8 cellular contexts compared by ENCODE assay signal in genomic region chr1:210234254-210234747, GRCh38. TPM values are rescaled to one million over a fixed set of nuclear protein-coding genes. Genes with fewer than 3 reads are reported as not detected.
DNase-seq lines count a peak whose midpoint lies in the region; ATAC-seq and TF ChIP-seq lines count a peak whose summit lies in the region.

No MANE protein-coding gene starts in this region.

- no peaks in the 10 kb centered on the region for H3K9me3 ChIP-seq in heart left ventricle
- H3K9me3 ChIP-seq in upper lobe of left lung = no peaks in the 10 kb centered on the region

- in situ Hi-C loops in astrocyte of the cerebellum (cut with HindIII; ENCODE audit: low sequenced_read_pairs) = no loop called here

- H3K23ac ChIP-seq in mesendoderm (ENCODE audit: low read length) = no peak overlapping the region

- H3K79me1 ChIP-seq in mesendoderm (ENCODE audit: low read length) = no peaks in the 10 kb centered on the region

- H3K27ac ChIP-seq in heart left ventricle = peak overlapping the region in 10 of 12 donors; percentile 50 to 96 (median 86)
- no peak overlapping the region for H3K27ac ChIP-seq in mesendoderm (ENCODE audit: low read depth, low read length)
- H3K27ac ChIP-seq in upper lobe of left lung = peak overlapping the region; percentile 72 to 85 (median 81)

- H3K79me2 ChIP-seq in mesendoderm (ENCODE audit: control insufficient read depth, insufficient read depth, low read length) = no peaks in the 10 kb centered on the region

- peak overlapping the region; percentile 81 for H3K56ac ChIP-seq in mesendoderm (ENCODE audit: low read length)

- H3K9ac ChIP-seq in mesendoderm (ENCODE audit: low read length) = peak overlapping the region; percentile 38

- H3K4ac ChIP-seq in mesendoderm (ENCODE audit: low read depth, low read length) = no peak overlapping the region

- WGBS in heart left ventricle, 4 donors = 43 to 60% (median 54%) methylated on average over 13 to 15 of the region's 15 CpGs
- WGBS in mesendoderm (ENCODE audit: extremely low coverage, insufficient coverage, low lambda C conversion rate) = no CpG with 5 or more reads among the region's 15 CpGs
- 32 to 38% methylated on average over 8 to 15 of the region's 15 CpGs for WGBS in upper lobe of left lung, 2 donors

- peak overlapping the region in 11 of 12 donors; percentile 57 to 84 (median 69) for H3K4me3 ChIP-seq in heart left ventricle
- peak overlapping the region; percentile 75 for H3K4me3 ChIP-seq in astrocyte of the cerebellum (ENCODE audit: low read depth, low read length)
- H3K4me3 ChIP-seq in mesendoderm (ENCODE audit: low read length) = no peak overlapping the region
- H3K4me3 ChIP-seq in upper lobe of left lung = peak overlapping the region; percentile 49 to 70 (median 60)

- no peak overlapping the region for H4K8ac ChIP-seq in mesendoderm (ENCODE audit: low read depth, low read length)

- H3K4me1 ChIP-seq in heart left ventricle (peaks cover 0 to 50% (median 21%) of the 10 kb centered on the region in 12 donors), mesendoderm (ENCODE audit: control insufficient read depth, low read depth, low read length) (peaks cover 3% of the 10 kb centered on the region), upper lobe of left lung (peaks cover 17 to 36% (median 29%) of the 10 kb centered on the region in 4 donors)

- peaks cover 0 to 48% (median 0%) of the 10 kb centered on the region in 9 donors for H3K27me3 ChIP-seq in heart left ventricle
- H3K27me3 ChIP-seq in mesendoderm (ENCODE audit: insufficient read depth, low read length, poor library complexity) = no peaks in the 10 kb centered on the region
- peaks cover 0 to 18% (median 0%) of the 10 kb centered on the region in 4 donors for H3K27me3 ChIP-seq in upper lobe of left lung

- no peak for TF ChIP-seq EP300 in upper lobe of left lung (IDR thresholded peaks at IDR 0.05)

- intact Hi-C loops in heart left ventricle (cut with DNase I) = loop anchor here in 7 of 10 donors (5.0 to 10.0 kb wide), 6 partner anchors 58 to 160 kb away; partner anchors contain the start of gene HHAT (in 1 of the 7)
- intact Hi-C loops in Right ventricle myocardium superior (cut with DNase I) = no loop called here

- no peak for ATAC-seq in heart left ventricle
- ATAC-seq in Right ventricle myocardium superior (ENCODE audit: poor library complexity) = no peak
- ATAC-seq in upper lobe of left lung (ENCODE audit: low FRiP score in 2 of 2) = no peak
- ATAC-seq in HG02870 (IDR thresholded peaks at IDR 0.05; ENCODE audit: unreplicated experiment) = no peak

- H3K18ac ChIP-seq in mesendoderm (ENCODE audit: low read length) = no peak overlapping the region

- no peak for DNase-seq in heart left ventricle
- no peak for DNase-seq in Right ventricle myocardium superior
- DNase-seq in astrocyte of the cerebellum (ENCODE audit: low read depth) = no peak
- peak; percentile 65 for DNase-seq in mesendoderm
- no peak for DNase-seq in upper lobe of left lung
- no peak for DNase-seq in HuH-7 (ENCODE audit: low spot score)
- no peak for DNase-seq in stimulated activated CD4-positive, alpha-beta T cell treated with anti-CD3 and anti-CD28 coated beads, Interleukin-2, amount 100 ng/mL, for 48 hours

- no peak overlapping the region for H2AK5ac ChIP-seq in mesendoderm (ENCODE audit: low read length)

- no peaks in the 10 kb centered on the region for H3K36me3 ChIP-seq in heart left ventricle
- H3K36me3 ChIP-seq in mesendoderm (ENCODE audit: control insufficient read depth, insufficient read depth, low read length) = no peaks in the 10 kb centered on the region
- no peaks in the 10 kb centered on the region for H3K36me3 ChIP-seq in upper lobe of left lung

- TF ChIP-seq CTCF in heart left ventricle (IDR thresholded peaks at IDR 0.05) (no peak), astrocyte of the cerebellum (IDR thresholded peaks at IDR 0.05; ENCODE audit: low read depth, low read length, missing control alignments) (no peak), upper lobe of left lung (IDR thresholded peaks at IDR 0.05) (peak in 1 of 6 experiments; percentile 18)

- no peak overlapping the region for H2BK5ac ChIP-seq in mesendoderm (ENCODE audit: low read length)

- H4K5ac ChIP-seq in mesendoderm (ENCODE audit: low read length) = no peak overlapping the region

- H2BK120ac ChIP-seq in mesendoderm (ENCODE audit: low read depth, low read length) = no peak overlapping the region

- no peak overlapping the region for H2BK15ac ChIP-seq in mesendoderm (replicated peaks; ENCODE audit: low read depth)

- TF ChIP-seq POLR2A in heart left ventricle (IDR thresholded peaks at IDR 0.05) (no peak), upper lobe of left lung (IDR thresholded peaks at IDR 0.05) (no peak)

- peak overlapping the region; percentile 83 for H3K4me2 ChIP-seq in mesendoderm (ENCODE audit: low read length)

RNA-seq across cellular contexts. Expression of gene SERTAD4, which starts 1.7 kb away (rescaled TPM):
- total RNA-seq in heart left ventricle (1 to 10 TPM; 1.2 to 4.7 (median 2.5) TPM), Right ventricle myocardium superior (4.7 TPM), upper lobe of left lung (10 to 100 TPM in 1 of 6 donors, 1 to 10 TPM in 5; 2.0 to 11.5 (median 5.5) TPM)
- 1 to 10 TPM in 1 of 2 donors, under 1 TPM in 1; 0.95 to 1.7 TPM for polyA plus RNA-seq in heart left ventricle
- 24.6 TPM for polyA plus RNA-seq in mesendoderm (2013, experiment 1 of 2)
- 23.7 TPM for polyA plus RNA-seq in mesendoderm (2013, experiment 2 of 2)
